35 cellular contexts compared by ENCODE assay signal in genomic region chr2:122139739-122140138, GRCh38.
"Had no signal": no experiment of that assay in that cellular context is flagged by ENCODE, and none has a peak within 500 bp of the region (broad histone marks: within the 10 kb centered on the region; RNA-seq: fewer than 3 reads in every experiment).

No MANE protein-coding gene starts in this region.

- H3K27ac ChIP-seq: adrenal gland, body of pancreas, esophagus squamous epithelium, gastroesophageal sphincter had no signal

- H3K9me3 Mint-ChIP-seq: activated CD4-positive, alpha-beta memory T cell treated with anti-CD3 and anti-CD28 coated beads for 36 hours; activated CD4-positive, alpha-beta T cell treated with anti-CD3 and anti-CD28 coated beads, Interleukin-2, amount 10 ng/mL, durations not matched to agents 24 days and 14 days; activated naive CD4-positive, alpha-beta T cell treated with anti-CD3 and anti-CD28 coated beads for 36 hours; activated naive CD4-positive, alpha-beta T cell treated with anti-CD3 and anti-CD28 coated beads, Interleukin-2, amount 50 U/mL, for 24 hours; activated naive CD8-positive, alpha-beta T cell treated with anti-CD3 and anti-CD28 coated beads, Interleukin-2, amount 50 U/mL, for 24 hours; activated T-helper 1 cell treated with anti-CD3 and anti-CD28 coated beads, Interleukin-12 subunit alpha, Interleukin-12 subunit beta, Interleukin-2, Interleukin-4 antibody, amounts not matched to agents 30 ng/mL and 10 ng/mL and 1 ng/mL, durations not matched to agents 14 hours and 24 hours and 36 hours; activated T-helper 2 cell treated with anti-CD3 and anti-CD28 coated beads, Interferon-gamma antibody, Interleukin-2, Interleukin-4, amounts not matched to agents 10 μg/mL and 5 μg/mL and 100 μg/mL, durations not matched to agents 14 hours and 24 hours and 36 hours; T-helper 2 cell treated with Interferon-gamma antibody and Interleukin-4, amounts not matched to agents 5 μg/mL and 100 μg/mL, for 36 hours had no signal

- DNase-seq: activated CD4-positive, alpha-beta memory T cell treated with anti-CD3 and anti-CD28 coated beads for 36 hours; activated CD4-positive, alpha-beta T cell treated with anti-CD3 and anti-CD28 coated beads for 36 hours; activated CD4-positive, alpha-beta T cell treated with anti-CD3 and anti-CD28 coated beads, Interleukin-2, amount 10 ng/mL, durations not matched to agents 24 days and 14 days; activated CD4-positive, CD25-positive, alpha-beta regulatory T cell; activated CD4-positive, CD25-positive, alpha-beta regulatory T cell treated with anti-CD3 and anti-CD28 coated beads, Interleukin-2, amount 50 U/mL, for 72 hours; activated CD8-positive, alpha-beta memory T cell treated with anti-CD3 and anti-CD28 coated beads, Interleukin-2, amount 10 ng/mL, durations not matched to agents 7 days and 5 days; activated CD8-positive, alpha-beta memory T cell treated with anti-CD3 and anti-CD28 coated beads, Interleukin-2, amount 50 U/mL, for 4 hours; activated CD8-positive, alpha-beta T cell treated with anti-CD3 and anti-CD28 coated beads, Interleukin-2, amount 10 ng/mL, durations not matched to agents 7 days and 5 days; activated effector memory CD4-positive, alpha-beta T cell treated with anti-CD3 and anti-CD28 coated beads, Interleukin-2, amount 50 U/mL, for 16 hours; activated naive CD4-positive, alpha-beta T cell treated with anti-CD3 and anti-CD28 coated beads for 36 hours; activated naive CD8-positive, alpha-beta T cell treated with anti-CD3 and anti-CD28 coated beads for 36 hours; activated naive CD8-positive, alpha-beta T cell treated with anti-CD3 and anti-CD28 coated beads, Interleukin-2, amount 50 U/mL, for 24 hours; activated T-cell treated with anti-CD3 and anti-CD28 coated beads, Interleukin-2, amount 50 U/mL, for 1 hour; activated T-cell treated with anti-CD3 and anti-CD28 coated beads, Interleukin-2, amount 50 U/mL, for 48 hours; adrenal gland; amygdala; aorta; body of pancreas; caudate nucleus; cortex of kidney; dermis blood vessel endothelial cell; effector CD4-positive, alpha-beta T cell; effector memory CD8-positive, alpha-beta T cell; erythroblast; esophagus squamous epithelium; foreskin melanocyte; T-helper 1 cell; T-helper 17 cell; T1000 had no signal

- H3K4me3 ChIP-seq: adrenal gland, body of pancreas, esophagus squamous epithelium, gastroesophageal sphincter had no signal

- H3K27me3 Mint-ChIP-seq: activated CD4-positive, alpha-beta memory T cell treated with anti-CD3 and anti-CD28 coated beads for 36 hours; activated CD4-positive, alpha-beta T cell treated with anti-CD3 and anti-CD28 coated beads, Interleukin-2, amount 10 ng/mL, durations not matched to agents 24 days and 14 days; activated CD8-positive, alpha-beta memory T cell treated with anti-CD3 and anti-CD28 coated beads, Interleukin-2, amount 10 ng/mL, durations not matched to agents 7 days and 5 days; activated naive CD4-positive, alpha-beta T cell treated with anti-CD3 and anti-CD28 coated beads, Interleukin-2, amount 50 U/mL, for 24 hours; activated naive CD8-positive, alpha-beta T cell treated with anti-CD3 and anti-CD28 coated beads for 36 hours; T-helper 17 cell had no signal

- H3K27ac Mint-ChIP-seq: activated CD4-positive, alpha-beta memory T cell treated with anti-CD3 and anti-CD28 coated beads for 36 hours; activated CD4-positive, alpha-beta T cell treated with anti-CD3 and anti-CD28 coated beads for 36 hours; activated CD4-positive, alpha-beta T cell treated with anti-CD3 and anti-CD28 coated beads, Interleukin-2, amount 10 ng/mL, durations not matched to agents 24 days and 14 days; activated CD8-positive, alpha-beta memory T cell treated with anti-CD3 and anti-CD28 coated beads, Interleukin-2, amount 10 ng/mL, durations not matched to agents 7 days and 5 days; activated CD8-positive, alpha-beta T cell treated with anti-CD3 and anti-CD28 coated beads, Interleukin-2, amount 10 ng/mL, durations not matched to agents 7 days and 5 days; activated naive CD4-positive, alpha-beta T cell treated with anti-CD3 and anti-CD28 coated beads for 36 hours; activated naive CD4-positive, alpha-beta T cell treated with anti-CD3 and anti-CD28 coated beads, Interleukin-2, amount 50 U/mL, for 24 hours; activated naive CD8-positive, alpha-beta T cell treated with anti-CD3 and anti-CD28 coated beads for 36 hours; activated naive CD8-positive, alpha-beta T cell treated with anti-CD3 and anti-CD28 coated beads, Interleukin-2, amount 50 U/mL, for 24 hours; activated T-helper 1 cell treated with anti-CD3 and anti-CD28 coated beads, Interleukin-12 subunit alpha, Interleukin-12 subunit beta, Interleukin-2, Interleukin-4 antibody, amounts not matched to agents 30 ng/mL and 10 ng/mL and 1 ng/mL, durations not matched to agents 14 hours and 24 hours and 36 hours; activated T-helper 2 cell treated with anti-CD3 and anti-CD28 coated beads, Interferon-gamma antibody, Interleukin-2, Interleukin-4, amounts not matched to agents 10 μg/mL and 5 μg/mL and 100 μg/mL, durations not matched to agents 14 hours and 24 hours and 36 hours; effector memory CD8-positive, alpha-beta T cell; T-helper 17 cell; T-helper 2 cell treated with Interferon-gamma antibody and Interleukin-4, amounts not matched to agents 5 μg/mL and 100 μg/mL, for 36 hours had no signal

- H3K9me3 ChIP-seq: adrenal gland, esophagus squamous epithelium, gastroesophageal sphincter had no signal

- H3K4me1 Mint-ChIP-seq: activated CD4-positive, alpha-beta T cell treated with anti-CD3 and anti-CD28 coated beads for 36 hours; activated CD4-positive, alpha-beta T cell treated with anti-CD3 and anti-CD28 coated beads, Interleukin-2, amount 10 ng/mL, durations not matched to agents 24 days and 14 days; activated CD8-positive, alpha-beta memory T cell treated with anti-CD3 and anti-CD28 coated beads, Interleukin-2, amount 10 ng/mL, durations not matched to agents 7 days and 5 days; activated naive CD4-positive, alpha-beta T cell treated with anti-CD3 and anti-CD28 coated beads, Interleukin-2, amount 50 U/mL, for 24 hours; activated naive CD8-positive, alpha-beta T cell treated with anti-CD3 and anti-CD28 coated beads, Interleukin-2, amount 50 U/mL, for 24 hours; T-helper 17 cell had no signal

- H3K4me3 Mint-ChIP-seq: activated CD4-positive, alpha-beta memory T cell treated with anti-CD3 and anti-CD28 coated beads for 36 hours; activated CD4-positive, alpha-beta T cell treated with anti-CD3 and anti-CD28 coated beads for 36 hours; activated CD4-positive, alpha-beta T cell treated with anti-CD3 and anti-CD28 coated beads, Interleukin-2, amount 10 ng/mL, durations not matched to agents 24 days and 14 days; activated CD8-positive, alpha-beta memory T cell treated with anti-CD3 and anti-CD28 coated beads, Interleukin-2, amount 10 ng/mL, durations not matched to agents 7 days and 5 days; activated CD8-positive, alpha-beta T cell treated with anti-CD3 and anti-CD28 coated beads, Interleukin-2, amount 10 ng/mL, durations not matched to agents 7 days and 5 days; activated naive CD4-positive, alpha-beta T cell treated with anti-CD3 and anti-CD28 coated beads for 36 hours; activated naive CD4-positive, alpha-beta T cell treated with anti-CD3 and anti-CD28 coated beads, Interleukin-2, amount 50 U/mL, for 24 hours; activated naive CD8-positive, alpha-beta T cell treated with anti-CD3 and anti-CD28 coated beads for 36 hours; activated naive CD8-positive, alpha-beta T cell treated with anti-CD3 and anti-CD28 coated beads, Interleukin-2, amount 50 U/mL, for 24 hours; activated T-helper 1 cell treated with anti-CD3 and anti-CD28 coated beads, Interleukin-12 subunit alpha, Interleukin-12 subunit beta, Interleukin-2, Interleukin-4 antibody, amounts not matched to agents 30 ng/mL and 10 ng/mL and 1 ng/mL, durations not matched to agents 14 hours and 24 hours and 36 hours; effector memory CD8-positive, alpha-beta T cell; T-helper 17 cell; T-helper 2 cell treated with Interferon-gamma antibody and Interleukin-4, amounts not matched to agents 5 μg/mL and 100 μg/mL, for 36 hours had no signal

- ATAC-seq: activated CD4-positive, alpha-beta T cell treated with anti-CD3 and anti-CD28 coated beads for 36 hours; activated CD8-positive, alpha-beta memory T cell treated with anti-CD3 and anti-CD28 coated beads, Interleukin-2, amount 10 ng/mL, durations not matched to agents 7 days and 5 days; activated CD8-positive, alpha-beta T cell treated with anti-CD3 and anti-CD28 coated beads, Interleukin-2, amount 10 ng/mL, durations not matched to agents 7 days and 5 days; activated naive CD8-positive, alpha-beta T cell treated with anti-CD3 and anti-CD28 coated beads, Interleukin-2, amount 50 U/mL, for 24 hours; body of pancreas; effector memory CD8-positive, alpha-beta T cell; gastroesophageal sphincter; T-helper 17 cell had no signal

- H3K4me1 ChIP-seq: adrenal gland, body of pancreas, esophagus squamous epithelium, gastroesophageal sphincter had no signal

- FAIRE-seq: colon had no signal

- H3K27me3 ChIP-seq: adrenal gland, body of pancreas, esophagus squamous epithelium, gastroesophageal sphincter had no signal

- H3K36me3 Mint-ChIP-seq: activated CD4-positive, alpha-beta memory T cell treated with anti-CD3 and anti-CD28 coated beads for 36 hours; activated CD8-positive, alpha-beta memory T cell treated with anti-CD3 and anti-CD28 coated beads, Interleukin-2, amount 10 ng/mL, durations not matched to agents 7 days and 5 days; activated naive CD4-positive, alpha-beta T cell treated with anti-CD3 and anti-CD28 coated beads, Interleukin-2, amount 50 U/mL, for 24 hours; activated naive CD8-positive, alpha-beta T cell treated with anti-CD3 and anti-CD28 coated beads for 36 hours had no signal

- H3K36me3 ChIP-seq: adrenal gland, esophagus squamous epithelium, gastroesophageal sphincter had no signal
